In genomic region chr4:2798399-2799301, GRCh38 we compare ENCODE assay signal across 8 cellular contexts. TPM values are rescaled to one million over a fixed set of nuclear protein-coding genes. Genes with fewer than 3 reads are reported as not detected.
A peak's percentile ranks its signal among the peaks of the same experiment; 100 is the strongest.
DNase-seq lines count a peak whose midpoint lies in the region; ATAC-seq and TF ChIP-seq lines count a peak whose summit lies in the region.

No MANE protein-coding gene starts in this region.

- no peaks in the 10 kb centered on the region for H3K9me3 Mint-ChIP-seq in nephron progenitor cell

- peak; percentile 44 for ATAC-seq in GM18868 (IDR thresholded peaks at IDR 0.05; ENCODE audit: unreplicated experiment)
- ATAC-seq in HG03095 (IDR thresholded peaks at IDR 0.05; ENCODE audit: unreplicated experiment), result peak; percentile 50
- ATAC-seq in T-helper 17 cell, result peak; percentile 57

- H3K27me3 Mint-ChIP-seq in T-helper 17 cell, result no peaks in the 10 kb centered on the region
- H3K27me3 Mint-ChIP-seq in nephron progenitor cell (ENCODE audit: low read depth, poor library complexity), result peaks cover 11% of the 10 kb centered on the region

- peak overlapping the region; percentile 91 for H3K4me3 Mint-ChIP-seq in T-helper 17 cell
- no peak overlapping the region for H3K4me3 Mint-ChIP-seq in nephron progenitor cell

- no peaks in the 10 kb centered on the region for H3K36me3 Mint-ChIP-seq in T-helper 17 cell (ENCODE audit: low read depth)
- H3K36me3 Mint-ChIP-seq in nephron progenitor cell (ENCODE audit: low read depth), result no peaks in the 10 kb centered on the region

- peak overlapping the region in 55 of 59 donors; percentile 25 to 90 (median 77) for H3K27ac ChIP-seq in dorsolateral prefrontal cortex

- peak overlapping the region; percentile 92 for H3K27ac Mint-ChIP-seq in T-helper 17 cell
- peak overlapping the region; percentile 32 for H3K27ac Mint-ChIP-seq in nephron progenitor cell

- intact Hi-C loops in dorsolateral prefrontal cortex (cut with DNase I), result no loop called here

- no peaks in the 10 kb centered on the region for H3K27me3 ChIP-seq in dorsolateral prefrontal cortex

- H3K4me1 Mint-ChIP-seq in T-helper 17 cell, result peaks cover 49% of the 10 kb centered on the region
- H3K4me1 Mint-ChIP-seq in nephron progenitor cell, result peaks cover 56% of the 10 kb centered on the region

- no peaks in the 10 kb centered on the region for H3K9me3 ChIP-seq in T-helper 17 cell (ENCODE audit: control insufficient read depth, low read length, poor library complexity, severe bottlenecking)

- TF ChIP-seq CTCF in dorsolateral prefrontal cortex (IDR thresholded peaks at IDR 0.05 in 54 of 56, conservative IDR thresholded peaks at IDR 0.05 in 2 of 56; ENCODE audit: low read depth in 1 of 56, partially characterized antibody in 56 of 56) (no peak), nephron progenitor cell (IDR thresholded peaks at IDR 0.05) (no peak)

- peak overlapping the region in 24 of 59 donors; percentile 0 to 41 (median 23) for H3K4me3 ChIP-seq in dorsolateral prefrontal cortex

- DNase-seq in T-helper 17 cell, result peak; percentile 13 to 45 (median 40)
- DNase-seq in dorsolateral prefrontal cortex, result peak in 5 of 10 donors; percentile 47 to 59 (median 52)
- no peak for DNase-seq in nephron progenitor cell
- DNase-seq in DMS79 (lab: John Stamatoyannopoulos, UW), result no peak
- DNase-seq in foreskin melanocyte, result no peak
- DNase-seq in DMS79 treated with DMSO at 0.1 percent for 48 hours (lab: John Stamatoyannopoulos, UW), result no peak

RNA-seq across cellular contexts. Expression of gene SH3BP2, which starts 5.8 kb away (rescaled TPM):
- 10 to 100 TPM; 36.0 to 62.0 TPM for total RNA-seq in T-helper 17 cell
- 10 to 100 TPM; 15.0 to 67.4 (median 33.4) TPM for total RNA-seq in dorsolateral prefrontal cortex

RNA-seq across cellular contexts. Expression of gene TNIP2, which starts 42.5 kb away (rescaled TPM):
- total RNA-seq in T-helper 17 cell (10 to 100 TPM; 66.0 to 72.5 TPM), dorsolateral prefrontal cortex (10 to 100 TPM in 94 of 120 experiments, 1 to 10 TPM in 26; 4.8 to 32.4 (median 12.7) TPM)

RNA-seq across cellular contexts. Expression of gene ADD1, which starts 45.0 kb away (rescaled TPM):
- total RNA-seq in T-helper 17 cell (100 to 1,000 TPM; 211 to 228 TPM), dorsolateral prefrontal cortex (100 to 1,000 TPM; 448 to 781 (median 536) TPM)

Comparison
In these comparisons a context has a peak if more than half of its experiments do, and no peak if none do; other contexts are left out.
1. DNase-seq: peak in T-helper 17 cell (3 of 3); none in nephron progenitor cell (single experiment), DMS79 (single experiment), foreskin melanocyte (single experiment) and DMS79 treated with DMSO at 0.1 percent for 48 hours (single experiment).
2. Peak in every context shown above with its lines, with median percentiles within 50 percentile points of each other: ATAC-seq.